ENCODE assay signal across 11 cellular contexts in genomic region chr2:43345391-43345813, GRCh38.
DNase-seq lines count a peak whose midpoint lies in the region; ATAC-seq and TF ChIP-seq lines count a peak whose summit lies in the region.
"Had no signal": no experiment of that assay in that cellular context is flagged by ENCODE, and none has a peak within 500 bp of the region (broad histone marks: within the 10 kb centered on the region; RNA-seq: fewer than 3 reads in every experiment).

No MANE protein-coding gene starts in this region.

- no peaks in the 10 kb centered on the region for H3K9me3 ChIP-seq in ascending aorta
- no peaks in the 10 kb centered on the region for H3K9me3 ChIP-seq in hepatocyte (ENCODE audit: low read depth)
- H3K9me3 ChIP-seq: Caco-2 had no signal

- H3K36me3 Mint-ChIP-seq in natural killer cell treated with Interleukin-12 subunit alpha and Interleukin-12 subunit beta and Interleukin-15 and Interleukin-18, amount 100 ng/mL, for 72 hours, result no peaks in the 10 kb centered on the region

- H3K4me2 ChIP-seq in hepatocyte, result peak overlapping the region; percentile 38

- H3K27me3 Mint-ChIP-seq in natural killer cell treated with Interleukin-12 subunit alpha and Interleukin-12 subunit beta and Interleukin-15 and Interleukin-18, amount 100 ng/mL, for 72 hours, result no peaks in the 10 kb centered on the region

- no peaks in the 10 kb centered on the region for H4K20me1 ChIP-seq in hepatocyte (ENCODE audit: insufficient read depth, poor library complexity, severe bottlenecking)

- H3K4me1 Mint-ChIP-seq in natural killer cell treated with Interleukin-12 subunit alpha and Interleukin-12 subunit beta and Interleukin-15 and Interleukin-18, amount 100 ng/mL, for 72 hours (ENCODE audit: low read depth in 2 of 2), result no peaks in the 10 kb centered on the region

- H3K27ac ChIP-seq in ascending aorta, result peak overlapping the region; percentile 85 to 90
- H3K27ac ChIP-seq in hepatocyte, result peak overlapping the region; percentile 64

- intact Hi-C loops in ascending aorta (cut with DNase I), result loop anchor here (2.0 kb wide), 1 partner anchor 45 kb away; no protein-coding TSS in a partner anchor

- H3K4me1 ChIP-seq in ascending aorta (peaks cover 33 to 92% of the 10 kb centered on the region in 2 donors), hepatocyte (ENCODE audit: insufficient read depth) (peaks cover 76% of the 10 kb centered on the region)

- H2AFZ ChIP-seq in hepatocyte, result no peak overlapping the region

- peak; percentile 32 for DNase-seq in G401 (ENCODE audit: low spot score)
- DNase-seq in ascending aorta (ENCODE audit: low spot score in 2 of 2), result no peak
- DNase-seq in hepatocyte (ENCODE audit: low spot score), result no peak
- peak; percentile 57 for DNase-seq in renal cortical epithelial cell (ENCODE audit: low read depth)
- no peak for DNase-seq in effector CD4-positive, alpha-beta T cell
- DNase-seq in activated effector memory CD4-positive, alpha-beta T cell treated with Interleukin-2 at 50 U/mL for 16 hours, result no peak
- no peak for DNase-seq in natural killer cell treated with Interleukin-12 subunit alpha and Interleukin-12 subunit beta and Interleukin-15 and Interleukin-18, amount 100 ng/mL, for 72 hours (ENCODE audit: low spot score)
- DNase-seq: activated T-cell treated with anti-CD3 and anti-CD28 coated beads, Interleukin-2, amount 50 U/mL, for 72 hours; Caco-2; MV-4-11 had no signal

- TF ChIP-seq CTCF in ascending aorta (IDR thresholded peaks at IDR 0.05) (peak in 1 of 3 experiments; percentile 25), hepatocyte (IDR thresholded peaks at IDR 0.05; ENCODE audit: poor library complexity) (no peak)

- no peak overlapping the region for H3K4me3 ChIP-seq in ascending aorta
- H3K4me3 ChIP-seq in hepatocyte, result no peak overlapping the region

- no peaks in the 10 kb centered on the region for H3K36me3 ChIP-seq in ascending aorta
- H3K36me3 ChIP-seq in hepatocyte (replicated peaks; ENCODE audit: insufficient read depth, low read depth), result no peaks in the 10 kb centered on the region

- H3K27me3 ChIP-seq in ascending aorta (no peaks in the 10 kb centered on the region), hepatocyte (no peaks in the 10 kb centered on the region)

- H3K79me2 ChIP-seq in hepatocyte, result no peaks in the 10 kb centered on the region

- no peak overlapping the region for H3K4me3 Mint-ChIP-seq in natural killer cell treated with Interleukin-12 subunit alpha and Interleukin-12 subunit beta and Interleukin-15 and Interleukin-18, amount 100 ng/mL, for 72 hours
- H3K4me3 Mint-ChIP-seq: activated T-cell treated with anti-CD3 and anti-CD28 coated beads, Interleukin-2, amount 50 U/mL, for 72 hours had no signal

- no peaks in the 10 kb centered on the region for H3K9me2 ChIP-seq in hepatocyte (replicated peaks; ENCODE audit: insufficient read depth)

- WGBS in hepatocyte (ENCODE audit: low lambda C conversion rate, missing lambda C conversion rate), result 37% methylated on average over 5 of the region's 5 CpGs

- in situ Hi-C loops in G401 (cut with HindIII; ENCODE audit: low sequenced_read_pairs), result no loop called here

- no peak overlapping the region for H3K27ac Mint-ChIP-seq in natural killer cell treated with Interleukin-12 subunit alpha and Interleukin-12 subunit beta and Interleukin-15 and Interleukin-18, amount 100 ng/mL, for 72 hours
- H3K27ac Mint-ChIP-seq: activated T-cell treated with anti-CD3 and anti-CD28 coated beads, Interleukin-2, amount 50 U/mL, for 72 hours had no signal

- H3K9me3 Mint-ChIP-seq in natural killer cell treated with Interleukin-12 subunit alpha and Interleukin-12 subunit beta and Interleukin-15 and Interleukin-18, amount 100 ng/mL, for 72 hours, result no peaks in the 10 kb centered on the region
- H3K9me3 Mint-ChIP-seq: activated T-cell treated with anti-CD3 and anti-CD28 coated beads, Interleukin-2, amount 50 U/mL, for 72 hours had no signal

- no peak for ATAC-seq in GM21423 (IDR thresholded peaks at IDR 0.05; ENCODE audit: unreplicated experiment)
- no peak for ATAC-seq in natural killer cell treated with Interleukin-12 subunit alpha and Interleukin-12 subunit beta and Interleukin-15 and Interleukin-18, amount 100 ng/mL, for 72 hours
- ATAC-seq: activated T-cell treated with anti-CD3 and anti-CD28 coated beads, Interleukin-2, amount 50 U/mL, for 72 hours had no signal

Comparison
In these comparisons a context has a peak if more than half of its experiments do, and no peak if none do; other contexts are left out.
1. DNase-seq: peak in G401 (single experiment) and renal cortical epithelial cell (single experiment); none in ascending aorta (0 of 2), hepatocyte (single experiment), effector CD4-positive, alpha-beta T cell (single experiment), activated effector memory CD4-positive, alpha-beta T cell treated with Interleukin-2 at 50 U/mL for 16 hours (single experiment) and natural killer cell treated with Interleukin-12 subunit alpha and Interleukin-12 subunit beta and Interleukin-15 and Interleukin-18, amount 100 ng/mL, for 72 hours (single experiment).